23 cellular contexts compared by ENCODE assay signal in genomic region chr2:62254424-62255266, GRCh38. TPM values are rescaled to one million over a fixed set of nuclear protein-coding genes. Genes with fewer than 3 reads are reported as not detected.
DNase-seq lines count a peak whose midpoint lies in the region; ATAC-seq and TF ChIP-seq lines count a peak whose summit lies in the region.
"Had no signal": no experiment of that assay in that cellular context is flagged by ENCODE, and none has a peak within 500 bp of the region (broad histone marks: within the 10 kb centered on the region; RNA-seq: fewer than 3 reads in every experiment).

No MANE protein-coding gene starts in this region.

- no peaks in the 10 kb centered on the region for H3K36me3 ChIP-seq in breast epithelium
- H3K36me3 ChIP-seq: BE2C, MG63 had no signal

- TF ChIP-seq POLR2A in breast epithelium (IDR thresholded peaks at IDR 0.05) = no peak

- no peak for TF ChIP-seq CTCF in breast epithelium (IDR thresholded peaks at IDR 0.05)
- no peak for TF ChIP-seq CTCF in MCF 10A (IDR thresholded peaks at IDR 0.05; ENCODE audit: unreplicated experiment)

- no peaks in the 10 kb centered on the region for H3K4me1 ChIP-seq in breast epithelium
- H3K4me1 ChIP-seq: BE2C had no signal

- H3K27me3 ChIP-seq in breast epithelium = no peaks in the 10 kb centered on the region
- H3K27me3 ChIP-seq: BE2C, MG63 had no signal

- BruUV-seq in MCF 10A (replicated peaks; lab: Mats Ljungman, UMichigan) = no TSS peak

- POLR2A ChIA-PET in MCF 10A (lab: Yijun Ruan, JAX) = interaction anchor here (0.7 kb wide), 1 partner anchor 58 kb away, joined by 3 read pairs; no protein-coding TSS in a partner anchor

- no peaks in the 10 kb centered on the region for H3K27me3 Mint-ChIP-seq in MCF 10A (ENCODE audit: insufficient read depth, unreplicated experiment)
- H3K27me3 Mint-ChIP-seq: CD4-positive, CD25-positive, alpha-beta regulatory T cell had no signal

- H3K27ac Mint-ChIP-seq in MCF 10A (ENCODE audit: low read depth, unreplicated experiment) = no peak overlapping the region

- no peaks in the 10 kb centered on the region for H3K36me3 Mint-ChIP-seq in MCF 10A (ENCODE audit: insufficient read depth, unreplicated experiment)
- H3K36me3 Mint-ChIP-seq: CD4-positive, CD25-positive, alpha-beta regulatory T cell had no signal

- H3K9me3 ChIP-seq in breast epithelium = no peaks in the 10 kb centered on the region
- H3K9me3 ChIP-seq: BE2C, MG63 had no signal

- H3K9me3 Mint-ChIP-seq in MCF 10A (ENCODE audit: unreplicated experiment) = no peaks in the 10 kb centered on the region
- H3K9me3 Mint-ChIP-seq: H9 had no signal

- CTCF ChIA-PET in MCF 10A (lab: Yijun Ruan, JAX) = interaction anchor here (0.6 kb wide), 1 partner anchor 317 kb away, joined by 3 read pairs; no protein-coding TSS in a partner anchor

- no peak overlapping the region for H3K4me3 ChIP-seq in breast epithelium
- H3K4me3 ChIP-seq: MG63 had no signal

- no peaks in the 10 kb centered on the region for H3K4me1 Mint-ChIP-seq in MCF 10A (ENCODE audit: insufficient read depth, unreplicated experiment)
- H3K4me1 Mint-ChIP-seq: H9 had no signal

- no peak for ATAC-seq in GM19328 (IDR thresholded peaks at IDR 0.05; ENCODE audit: unreplicated experiment)
- ATAC-seq: SK-N-SH treated with all-trans-retinoic acid at 6 μM for 48 hours had no signal

- intact Hi-C loops in breast epithelium (cut with DNase I; ENCODE audit: low total_unique reads) = no loop called here
- intact Hi-C loops in MCF 10A (cut with micrococcal nuclease) = no loop called here

- DNase-seq in breast epithelium (ENCODE audit: low spot score in 2 of 2) (no peak), MCF 10A (ENCODE audit: unreplicated experiment) (no peak), NCI-H526 treated with DMSO at 0.1 percent for 48 hours (lab: John Stamatoyannopoulos, UW) (peak; percentile 37), middle frontal gyrus (ENCODE audit: extremely low spot score, low spot score) (peak; percentile 14), RKO (ENCODE audit: low spot score) (no peak), HK-2 (ENCODE audit: unreplicated experiment) (no peak), GF-D8 (lab: John Stamatoyannopoulos, UW) (no peak)
- DNase-seq: BE2C; Caco-2; CD4-positive, CD25-positive, alpha-beta regulatory T cell; DMS153; EL; H9; IMR-90; MG63; NCI-H1092 treated with DMSO at 0.1 percent for 48 hours; NCI-H1694; NCI-H748 treated with DMSO at 0.1 percent for 48 hours; OCI-M1; SHP77 treated with DMSO at 0.1 percent for 48 hours had no signal

- no peak overlapping the region for H3K4me3 Mint-ChIP-seq in MCF 10A (ENCODE audit: unreplicated experiment)
- H3K4me3 Mint-ChIP-seq: CD4-positive, CD25-positive, alpha-beta regulatory T cell; H9 had no signal

- H3K27ac ChIP-seq in breast epithelium = peak overlapping the region; percentile 23 to 43
- H3K27ac ChIP-seq: HL-60 had no signal

RNA-seq across cellular contexts. Expression of gene B3GNT2, which starts 58.7 kb away (rescaled TPM):
- total RNA-seq in breast epithelium = 10 to 100 TPM; 16.3 to 39.5 (median 25.6) TPM
- 12.3 and 15.3 TPM in 2 replicates for total RNA-seq in MCF 10A (2022)

Comparison
In these comparisons a context has a peak if more than half of its experiments do, and no peak if none do; other contexts are left out.
1. DNase-seq: peak in NCI-H526 treated with DMSO at 0.1 percent for 48 hours (single experiment) and middle frontal gyrus (single experiment); none in breast epithelium (0 of 2), MCF 10A (single experiment), RKO (single experiment), HK-2 (single experiment) and GF-D8 (single experiment).